Comparison of ENCODE assay signal across 8 cellular contexts in the genomic region with DNA sequence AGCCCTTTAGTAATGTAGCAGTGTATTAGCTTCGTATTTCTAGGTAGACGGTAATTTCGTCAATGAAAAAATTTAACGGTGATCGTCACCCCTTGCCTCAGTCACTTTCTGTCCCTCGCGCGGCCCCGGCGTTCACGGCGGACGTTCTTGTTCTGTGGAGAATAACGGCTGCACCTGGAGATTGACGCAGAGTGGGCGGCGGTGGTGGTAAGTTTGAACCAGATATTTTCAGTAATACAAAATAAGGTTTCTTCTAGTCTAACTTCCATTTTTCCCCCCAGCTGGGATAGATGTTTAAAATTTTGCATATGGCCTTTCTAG. TPM values are rescaled to one million over a fixed set of nuclear protein-coding genes. Genes with fewer than 3 reads are reported as not detected.
DNase-seq lines count a peak whose midpoint lies in the region; ATAC-seq, FAIRE-seq and TF ChIP-seq lines count a peak whose summit lies in the region.
"Had no signal": no experiment of that assay in that cellular context is flagged by ENCODE, and none has a peak within 500 bp of the region (broad histone marks: within the 10 kb centered on the region; RNA-seq: fewer than 3 reads in every experiment).

No MANE protein-coding gene starts in this region.

- ATAC-seq in GM18502 (IDR thresholded peaks at IDR 0.05; ENCODE audit: poor library complexity, unreplicated experiment) (peak; percentile 7), HG03175 (IDR thresholded peaks at IDR 0.05; ENCODE audit: unreplicated experiment) (peak; percentile 4)

- peaks cover 15% of the 10 kb centered on the region for H3K4me1 Mint-ChIP-seq in osteocyte (ENCODE audit: unreplicated experiment)

- peaks cover 59% of the 10 kb centered on the region for H3K36me3 Mint-ChIP-seq in osteocyte (ENCODE audit: unreplicated experiment)

- no peak for TF ChIP-seq CTCF in fibroblast of the aortic adventitia (IDR thresholded peaks at IDR 0.05; ENCODE audit: insufficient read depth, low read length)
- no peak for TF ChIP-seq CTCF in osteocyte (IDR thresholded peaks at IDR 0.05)

- peak overlapping the region; percentile 99 for H3K27ac Mint-ChIP-seq in osteocyte (ENCODE audit: unreplicated experiment)

- H3K4me3 ChIP-seq in fibroblast of the aortic adventitia (ENCODE audit: low read depth, low read length), result peak overlapping the region; percentile 90

- DNase-seq in activated CD4-positive, alpha-beta T cell treated with anti-CD3 and anti-CD28 coated beads, Interleukin-2, amount 50 U/mL, for 48 hours, result peak; percentile 37 to 45
- peak; percentile 20 for DNase-seq in fibroblast of the aortic adventitia (ENCODE audit: low read depth)
- DNase-seq in osteocyte (ENCODE audit: extremely low spot score, unreplicated experiment), result no peak
- no peak for DNase-seq in GM12891 (ENCODE audit: insufficient read length, low spot score)
- no peak for DNase-seq in G401 (ENCODE audit: low spot score)

- peak overlapping the region; percentile 96 for H3K4me3 Mint-ChIP-seq in osteocyte (ENCODE audit: unreplicated experiment)

- TF ChIP-seq POLR2A in GM12891 (IDR thresholded peaks at IDR 0.05; ENCODE audit: low read depth, low read length), result no peak

- peaks cover 35% of the 10 kb centered on the region for H3K9me3 Mint-ChIP-seq in osteocyte (ENCODE audit: unreplicated experiment)

- no peaks in the 10 kb centered on the region for H3K27me3 Mint-ChIP-seq in osteocyte (ENCODE audit: unreplicated experiment)

- FAIRE-seq in GM12891 (lab: Jason Lieb, UNC), result no peak
- FAIRE-seq: TTC549 had no signal

- in situ Hi-C loops in G401 (cut with HindIII; ENCODE audit: low sequenced_read_pairs), result no loop called here

TF ChIP-seq in GM12891, 5 proteins besides CTCF, POLR2A, EP300 and RAD21:
- TF ChIP-seq TAF1 (IDR thresholded peaks at IDR 0.05; ENCODE audit: low read depth, low read length) (no peak), SPI1 (IDR thresholded peaks at IDR 0.05; ENCODE audit: low read depth, low read length) (no peak), POLR2AphosphoS5 (IDR thresholded peaks at IDR 0.05; ENCODE audit: low read depth, low read length) (no peak), POU2F2 (IDR thresholded peaks at IDR 0.05; ENCODE audit: low read depth, low read length) (no peak), PAX5 (IDR thresholded peaks at IDR 0.05; ENCODE audit: insufficient read depth, low read length, severe bottlenecking) (no peak)
TF ChIP-seq in GM12891: peak in this region for 0.

RNA-seq across cellular contexts. Expression of a gene that starts 0.3 kb away (rescaled TPM):
- total RNA-seq in fibroblast of the aortic adventitia (ENCODE audit: low replicate concordance) (9.5 and 10.3 TPM in 2 replicates), osteocyte (17.3 and 18.4 TPM in 2 replicates)
- polyA plus RNA-seq in GM12891 (2012; ENCODE audit: low read depth, missing spikeins), result 3.3 TPM
- 4.7 and 5.1 TPM in 2 replicates for total RNA-seq in G401 (2014; rRNA removed; shearing (Covaris generic))

RNA-seq across cellular contexts. Expression of a gene that starts 0.7 kb away (rescaled TPM):
- total RNA-seq in fibroblast of the aortic adventitia (ENCODE audit: low replicate concordance), result 1.8 and 1.9 TPM in 2 replicates
- total RNA-seq in osteocyte, result 2.1 and 2.3 TPM in 2 replicates
- polyA plus RNA-seq in GM12891 (2012; ENCODE audit: low read depth, missing spikeins), result 0.23 TPM
- total RNA-seq in G401 (2014; rRNA removed; shearing (Covaris generic)), result 1.4 and 1.6 TPM in 2 replicates

RNA-seq across cellular contexts. Expression of a gene that starts 50.0 kb away (rescaled TPM):
- total RNA-seq in fibroblast of the aortic adventitia (ENCODE audit: low replicate concordance), result 16.4 and 23.1 TPM in 2 replicates
- 16.5 and 19.6 TPM in 2 replicates for total RNA-seq in osteocyte
- polyA plus RNA-seq in GM12891 (2012; ENCODE audit: low read depth, missing spikeins), result 6.9 TPM
- total RNA-seq in G401 (2014; rRNA removed; shearing (Covaris generic)), result 19.8 and 30.4 TPM in 2 replicates

RNA-seq across cellular contexts. Expression of a gene that starts 50.5 kb away (rescaled TPM):
- total RNA-seq in fibroblast of the aortic adventitia (ENCODE audit: low replicate concordance) (11.8 and 22.9 TPM in 2 replicates), osteocyte (19.1 and 25.0 TPM in 2 replicates)
- 7.1 TPM for polyA plus RNA-seq in GM12891 (2012; ENCODE audit: low read depth, missing spikeins)
- total RNA-seq in G401 (2014; rRNA removed; shearing (Covaris generic)), result 19.4 and 38.0 TPM in 2 replicates

Comparison
In these comparisons a context has a peak if more than half of its experiments do, and no peak if none do; other contexts are left out.
1. DNase-seq: peak in activated CD4-positive, alpha-beta T cell treated with anti-CD3 and anti-CD28 coated beads, Interleukin-2, amount 50 U/mL, for 48 hours (2 of 2) and fibroblast of the aortic adventitia (single experiment); none in osteocyte (single experiment), GM12891 (single experiment) and G401 (single experiment).